In genomic region chr17:16584273-16584995, GRCh38 we compare ENCODE assay signal across 8 cellular contexts. TPM values are rescaled to one million over a fixed set of nuclear protein-coding genes. Genes with fewer than 3 reads are reported as not detected.
A peak's percentile ranks its signal among the peaks of the same experiment; 100 is the strongest.
DNase-seq lines count a peak whose midpoint lies in the region; ATAC-seq lines count a peak whose summit lies in the region.

No MANE protein-coding gene starts in this region.

- peak; percentile 86 for DNase-seq in COLO668 (lab: John Stamatoyannopoulos, UW; ENCODE audit: unreplicated experiment)
- peak; percentile 79 for DNase-seq in NOMO-1 treated with dmso at 0.1 percent for 144 hours (lab: John Stamatoyannopoulos, UW; ENCODE audit: unreplicated experiment)
- DNase-seq in activated T-cell treated with anti-CD3 and anti-CD28 coated beads for 1 hour (ENCODE audit: low read depth) = peak; percentile 91
- DNase-seq in epidermal melanocyte (ENCODE audit: insufficient read length, low spot score) = peak; percentile 75
- DNase-seq in mesenteric fat pad (ENCODE audit: low spot score) = peak; percentile 97
- DNase-seq in stimulated activated CD8-positive, alpha-beta memory T cell treated with anti-CD3 and anti-CD28 coated beads, Interleukin-12 subunit alpha, Interleukin-12 subunit beta, amount 100 ng/mL, for 1 hour (ENCODE audit: low read depth) = peak; percentile 88

- peak; percentile 62 for ATAC-seq in HG03558 (IDR thresholded peaks at IDR 0.05; ENCODE audit: extremely low read depth, unreplicated experiment)
- ATAC-seq in GM18498 (IDR thresholded peaks at IDR 0.05; ENCODE audit: unreplicated experiment) = no peak

RNA-seq across cellular contexts. Expression of gene ZNF287, which starts 15.4 kb away (rescaled TPM):
- total RNA-seq in mesenteric fat pad = 6.6 TPM
